ENCODE assay signal across 1 cellular context in genomic region chr6:84227434-84228197, GRCh38.
A peak's percentile ranks its signal among the peaks of the same experiment; 100 is the strongest.
TF ChIP-seq lines count a peak whose summit lies in the region.

TSS of gene CEP162 (minus strand) at chr6:84227643. CDS start at chr6:84226393, 1,250 bp downstream.

TF ChIP-seq in K562, 482 proteins besides CTCF, POLR2A, EP300 and RAD21 (continued from another document and continues in another):
- no peak for TF ChIP-seq THAP12 (CRISPR knock-in tag; IDR thresholded peaks at IDR 0.05)
- TF ChIP-seq KLF1 (tag; IDR thresholded peaks at IDR 0.05) = 0 out of 2 replicates have a peak, but pooled peaks have one; percentile 21
- TF ChIP-seq CHCHD3 (CRISPR knock-in tag; IDR thresholded peaks at IDR 0.05) = no peak
- TF ChIP-seq PKNOX1 (IDR thresholded peaks at IDR 0.05) = no peak
- no peak for TF ChIP-seq COPS2 (conservative IDR thresholded peaks at IDR 0.05)
- TF ChIP-seq ZNF143 (CRISPR knock-in tag; IDR thresholded peaks at IDR 0.05) = peak; percentile 94
- no peak for TF ChIP-seq PCBP2 (IDR thresholded peaks at IDR 0.05; ENCODE audit: low read depth, low read length, poor library complexity, severe bottlenecking)
- TF ChIP-seq ZNF3 (CRISPR knock-in tag; IDR thresholded peaks at IDR 0.05) = no peak
- no peak for TF ChIP-seq ZNF316 (IDR thresholded peaks at IDR 0.05)
- TF ChIP-seq NONO (IDR thresholded peaks at IDR 0.05; ENCODE audit: low read depth in 2 of 2, low read length in 1 of 2) = no peak
- peak; percentile 100 for TF ChIP-seq RAD51 (IDR thresholded peaks at IDR 0.05; ENCODE audit: borderline replicate concordance, low read depth)
- 0 out of 2 replicates have a peak, but pooled peaks have one; percentile 24 for TF ChIP-seq E2F1 (CRISPR knock-in tag; IDR thresholded peaks at IDR 0.05)
- TF ChIP-seq ZNF263 (CRISPR knock-in tag; IDR thresholded peaks at IDR 0.05; ENCODE audit: borderline replicate concordance) = no peak
- no peak for TF ChIP-seq ILK (tag; IDR thresholded peaks at IDR 0.05; ENCODE audit: borderline replicate concordance, low read depth)
- TF ChIP-seq REST (CRISPR knock-in tag; IDR thresholded peaks at IDR 0.05; ENCODE audit: low read depth) = no peak
- no peak for TF ChIP-seq XRCC5 (IDR thresholded peaks at IDR 0.05; ENCODE audit: low read depth, low read length)
- no peak for TF ChIP-seq ZNF785 (CRISPR knock-in tag; IDR thresholded peaks at IDR 0.05)
- TF ChIP-seq ZBTB9 (CRISPR knock-in tag; IDR thresholded peaks at IDR 0.05) = no peak
- TF ChIP-seq ARID3B (CRISPR knock-in tag; IDR thresholded peaks at IDR 0.05; ENCODE audit: borderline replicate concordance) = no peak
- no peak for TF ChIP-seq CBX8 (IDR thresholded peaks at IDR 0.05; ENCODE audit: borderline replicate concordance, extremely low read depth, low read depth, low read length, poor library complexity, severe bottlenecking)
- TF ChIP-seq ZSCAN32 (CRISPR knock-in tag; IDR thresholded peaks at IDR 0.05) = no peak
- TF ChIP-seq RNF219 (CRISPR knock-in tag; IDR thresholded peaks at IDR 0.05) = no peak
- no peak for TF ChIP-seq TFAM (CRISPR knock-in tag; conservative IDR thresholded peaks at IDR 0.05)
- no peak for TF ChIP-seq ESRRB (CRISPR knock-in tag; IDR thresholded peaks at IDR 0.05; ENCODE audit: borderline replicate concordance)
- TF ChIP-seq ZNF12 (CRISPR knock-in tag; IDR thresholded peaks at IDR 0.05) = no peak
- TF ChIP-seq BCOR (IDR thresholded peaks at IDR 0.05) = no peak
- TF ChIP-seq ZNF512 (tag; IDR thresholded peaks at IDR 0.05) = no peak
- no peak for TF ChIP-seq STAT6 (CRISPR knock-in tag; IDR thresholded peaks at IDR 0.05)
- TF ChIP-seq PHF8 (IDR thresholded peaks at IDR 0.05; ENCODE audit: borderline replicate concordance, low read length) = peak; percentile 69; the same call in 1 of the 2 replicates
- TF ChIP-seq ELK1 (CRISPR knock-in tag; IDR thresholded peaks at IDR 0.05) = no peak
- no peak for TF ChIP-seq ZC3H8 (IDR thresholded peaks at IDR 0.05)
- TF ChIP-seq TAF9B (IDR thresholded peaks at IDR 0.05; ENCODE audit: partially characterized antibody) = no peak
- no peak for TF ChIP-seq DPF2 (IDR thresholded peaks at IDR 0.05)
- peak; percentile 82 for TF ChIP-seq MAX (CRISPR knock-in tag; IDR thresholded peaks at IDR 0.05)
- TF ChIP-seq SREBF2 (CRISPR knock-in tag; IDR thresholded peaks at IDR 0.05) = no peak
- TF ChIP-seq MAFG (tag; conservative IDR thresholded peaks at IDR 0.05) = no peak
- TF ChIP-seq SP1 (CRISPR knock-in tag; IDR thresholded peaks at IDR 0.05) = no peak
- no peak for TF ChIP-seq SNRNP70 (optimal IDR thresholded peaks at IDR 0.05; ENCODE audit: low read depth, low read length)
- TF ChIP-seq CBFA2T3 (IDR thresholded peaks at IDR 0.05) = peak; percentile 2; the same call in 1 of the 2 replicates
- TF ChIP-seq GATAD2B (IDR thresholded peaks at IDR 0.05; ENCODE audit: borderline replicate concordance) = no peak
